ENCODE assay signal across 2 cellular contexts in the genomic region with DNA sequence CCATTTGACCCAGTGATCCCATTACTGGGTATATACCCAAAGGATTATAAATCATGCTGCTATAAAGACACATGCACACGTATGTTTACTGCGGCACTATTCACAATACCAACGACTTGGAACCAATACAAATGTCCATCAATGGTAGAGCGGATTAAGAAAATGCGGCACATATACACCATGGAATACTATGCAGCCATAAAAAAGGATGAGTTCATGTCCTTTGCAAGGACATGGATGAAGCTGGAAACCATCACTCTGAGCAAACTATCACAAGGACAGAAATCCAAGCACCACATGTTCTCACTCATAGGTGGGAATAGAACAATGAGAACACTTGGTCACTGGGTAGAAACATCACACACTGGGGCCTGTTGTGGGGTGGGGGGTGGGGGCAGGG. TPM values are rescaled to one million over a fixed set of nuclear protein-coding genes. Genes with fewer than 3 reads are reported as not detected.
"Had no signal": no experiment of that assay in that cellular context is flagged by ENCODE, and none has a peak within 500 bp of the region (broad histone marks: within the 10 kb centered on the region; RNA-seq: fewer than 3 reads in every experiment).

No MANE protein-coding gene starts in this region.

RNA-seq across cellular contexts. Expression of a gene that starts 16.9 kb away (rescaled TPM):
- total RNA-seq: GM23248, HFFc6 had no signal
- polyA plus RNA-seq: GM23248 had no signal
